ENCODE assay signal across 25 cellular contexts in the genomic region with DNA sequence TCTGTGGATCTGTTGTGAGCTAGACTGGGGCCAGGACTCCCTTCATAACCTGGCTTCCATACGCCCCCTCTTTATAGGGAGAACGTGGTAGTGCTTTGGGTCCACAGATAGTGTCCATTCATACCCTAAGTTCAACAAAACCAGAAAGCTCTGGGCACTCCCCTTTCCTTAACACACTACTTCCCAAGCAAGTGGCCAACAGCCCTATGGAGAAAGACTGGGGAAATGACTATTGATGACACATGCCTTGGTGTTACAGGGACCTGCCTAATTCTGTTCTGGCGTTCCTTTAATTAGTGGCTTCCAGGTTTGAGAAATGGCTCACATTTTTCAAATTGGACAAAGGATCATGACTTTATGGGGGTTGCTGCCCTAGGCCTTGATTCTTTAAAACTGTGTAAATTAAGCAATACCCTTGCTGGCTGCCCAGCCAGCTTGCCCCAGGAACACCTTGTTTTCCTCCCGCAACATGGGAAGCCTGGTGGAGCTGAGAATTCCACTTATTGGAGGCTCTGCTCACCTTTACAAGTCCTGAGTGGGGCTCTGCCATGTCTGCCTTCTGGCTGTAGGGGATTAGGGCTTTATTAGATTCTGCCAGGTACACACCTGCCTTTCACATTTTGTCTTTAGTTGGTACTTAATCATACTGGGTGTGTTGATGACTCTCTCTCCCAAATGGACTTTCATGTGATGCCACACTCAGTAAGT.
DNase-seq lines count a peak whose midpoint lies in the region; ATAC-seq, FAIRE-seq and TF ChIP-seq lines count a peak whose summit lies in the region.
"Had no signal": no experiment of that assay in that cellular context is flagged by ENCODE, and none has a peak within 500 bp of the region (broad histone marks: within the 10 kb centered on the region; RNA-seq: fewer than 3 reads in every experiment).

No MANE protein-coding gene starts in this region.

- no peaks in the 10 kb centered on the region for H3K9me2 ChIP-seq in OCI-LY7 (ENCODE audit: insufficient read depth, low read length)
- H3K9me2 ChIP-seq: SK-N-SH had no signal

- H3K27me3 Mint-ChIP-seq in CD4-positive, CD25-positive, alpha-beta regulatory T cell, result no peaks in the 10 kb centered on the region
- H3K27me3 Mint-ChIP-seq: activated naive CD4-positive, alpha-beta T cell treated with anti-CD3 and anti-CD28 coated beads, Interleukin-2, amount 50 U/mL, for 24 hours; activated T-helper 17 cell treated with anti-CD3 and anti-CD28 coated beads, Interleukin-2, amount 50 U/mL, for 72 hours; effector memory CD8-positive, alpha-beta T cell; natural killer cell treated with Interleukin-12 subunit alpha and Interleukin-12 subunit beta and Interleukin-15 and Interleukin-18, amount 100 ng/mL, for 72 hours; type B pancreatic cell had no signal

- H3K27ac ChIP-seq in A549 (no peak overlapping the region), lung (ENCODE audit: low read depth in 1 of 2, low read length in 1 of 2) (peak overlapping the region in 1 of 2 donors; percentile 6), OCI-LY7 (ENCODE audit: low read depth, low read length, poor library complexity, severe bottlenecking) (no peak overlapping the region)
- no peak overlapping the region for H3K27ac ChIP-seq in CD4-positive, CD25-positive, alpha-beta regulatory T cell (ENCODE audit: insufficient read depth, low read length, poor library complexity, severe bottlenecking)
- H3K27ac ChIP-seq: breast epithelium, colonic mucosa, left ventricle myocardium inferior had no signal

- DNase-seq in A549 (ENCODE audit: low read depth in 1 of 2, low spot score in 1 of 2), result no peak
- no peak for DNase-seq in CD4-positive, CD25-positive, alpha-beta regulatory T cell
- peak; percentile 53 for DNase-seq in epithelial cell of esophagus (ENCODE audit: low read depth)
- DNase-seq in lung (ENCODE audit: low spot score), result peak; percentile 16
- no peak for DNase-seq in Kasumi-1 (lab: John Stamatoyannopoulos, UW)
- no peak for DNase-seq in OCI-LY7 (ENCODE audit: low spot score)
- DNase-seq in activated T-cell treated with anti-CD3 and anti-CD28 coated beads for 4 hours, result no peak
- DNase-seq: C1 segment of cervical spinal cord; colonic mucosa; effector memory CD8-positive, alpha-beta T cell; left ventricle myocardium inferior; NCI-H1694; OCI-M1; retina; SK-N-SH; stimulated activated CD4-positive, alpha-beta T cell treated with anti-CD3 and anti-CD28 coated beads, Interleukin-2, amount 100 ng/mL, for 24 hours had no signal

- CTCF ChIA-PET in A549 (lab: Yijun Ruan, JAX), result interaction anchor here (1.1 to 3.1 kb wide), 4 partner anchors 7 to 126 kb away, joined by 4 to 11 read pairs (median 5); no protein-coding TSS in a partner anchor
- CTCF ChIA-PET in OCI-LY7 (lab: Charles Lee; ENCODE audit: unreplicated experiment), result interaction anchor here (0.6 kb wide), 2 partner anchors 68 to 214 kb away, joined by 3 read pairs; no protein-coding TSS in a partner anchor

- 0 out of 3 replicates have a peak overlapping the region, but pooled peaks have one; percentile 4 for H3K4me2 ChIP-seq in A549
- H3K4me2 ChIP-seq in OCI-LY7 (ENCODE audit: low read length), result no peak overlapping the region
- H3K4me2 ChIP-seq: SK-N-SH had no signal

- no peaks in the 10 kb centered on the region for H3K27me3 ChIP-seq in CD4-positive, CD25-positive, alpha-beta regulatory T cell (ENCODE audit: control insufficient read depth, insufficient read depth, low read length)
- H3K27me3 ChIP-seq in lung (ENCODE audit: control insufficient read depth, insufficient read depth), result no peaks in the 10 kb centered on the region
- H3K27me3 ChIP-seq: breast epithelium, colonic mucosa had no signal

- H3K4me3 ChIP-seq in A549 (no peak overlapping the region), epithelial cell of esophagus (ENCODE audit: low read length) (no peak overlapping the region), lung (no peak overlapping the region), OCI-LY7 (ENCODE audit: low read depth, low read length, poor library complexity, severe bottlenecking) (no peak overlapping the region)
- H3K4me3 ChIP-seq in CD4-positive, CD25-positive, alpha-beta regulatory T cell (ENCODE audit: low read depth, low read length), result no peak overlapping the region
- H3K4me3 ChIP-seq: breast epithelium, colonic mucosa, left ventricle myocardium inferior had no signal

- no TSS peak for BruUV-seq in OCI-LY7 (replicated peaks; lab: Mats Ljungman, UMichigan)

- H3K4me1 ChIP-seq in A549 (0 out of 3 replicates have a peak, but pooled peaks cover 4% of the 10 kb centered on the region), lung (ENCODE audit: control insufficient read depth in 2 of 2, insufficient read depth in 2 of 2, low read length in 2 of 2) (peaks cover 0 to 3% of the 10 kb centered on the region in 2 donors), OCI-LY7 (ENCODE audit: insufficient read depth, low read length, poor library complexity, severe bottlenecking) (peaks cover 11% of the 10 kb centered on the region)
- no peaks in the 10 kb centered on the region for H3K4me1 ChIP-seq in CD4-positive, CD25-positive, alpha-beta regulatory T cell (ENCODE audit: control insufficient read depth, insufficient read depth, low read length, poor library complexity, severe bottlenecking)
- H3K4me1 ChIP-seq: breast epithelium, colonic mucosa, left ventricle myocardium inferior had no signal

- POLR2A ChIA-PET in A549 (lab: Yijun Ruan, JAX) (no interaction called here), OCI-LY7 (lab: Charles Lee) (interaction anchor here (0.8 kb wide), 1 partner anchor 392 kb away, joined by 4 read pairs; no protein-coding TSS in a partner anchor)

- H3K79me2 ChIP-seq in OCI-LY7 (ENCODE audit: insufficient read depth, low read depth, low read length), result no peaks in the 10 kb centered on the region

- 87% methylated on average over 4 of the region's 4 CpGs for WGBS in A549 (ENCODE audit: missing lambda C conversion rate)
- WGBS in lung, 2 donors, result 92 to 98% methylated on average over 4 of the region's 4 CpGs

- no peak for TF ChIP-seq POLR2A in A549 (IDR thresholded peaks at IDR 0.05; ENCODE audit: low read length)

- no peak overlapping the region for H2AFZ ChIP-seq in OCI-LY7 (ENCODE audit: low read length)

- H4K20me1 ChIP-seq in OCI-LY7 (ENCODE audit: insufficient read depth, low read length), result no peaks in the 10 kb centered on the region

- no peak for ATAC-seq in A549
- no peak for ATAC-seq in CD4-positive, CD25-positive, alpha-beta regulatory T cell (ENCODE audit: low read depth in 2 of 2)
- no peak for ATAC-seq in lung (ENCODE audit: insufficient read depth, low FRiP score)
- no peak for ATAC-seq in HG02970 (IDR thresholded peaks at IDR 0.05; ENCODE audit: low FRiP score, unreplicated experiment)
- ATAC-seq: activated T-helper 17 cell treated with anti-CD3 and anti-CD28 coated beads, Interleukin-2, amount 50 U/mL, for 72 hours; effector memory CD8-positive, alpha-beta T cell; natural killer cell treated with Interleukin-12 subunit alpha and Interleukin-12 subunit beta and Interleukin-15 and Interleukin-18, amount 100 ng/mL, for 72 hours had no signal

- no peak for FAIRE-seq in A549 (lab: Jason Lieb, UNC)
- FAIRE-seq: D721Med, H1 had no signal

- peak overlapping the region in 2 of 3 donors; percentile 55 to 60 for H3K27ac Mint-ChIP-seq in CD4-positive, CD25-positive, alpha-beta regulatory T cell
- H3K27ac Mint-ChIP-seq: effector memory CD8-positive, alpha-beta T cell; natural killer cell treated with Interleukin-12 subunit alpha and Interleukin-12 subunit beta and Interleukin-15 and Interleukin-18, amount 100 ng/mL, for 72 hours; T-helper 1 cell treated with Interleukin-12 subunit alpha and Interleukin-12 subunit beta and Interleukin-4 antibody, amounts not matched to agents 30 μg/mL and 1 μg/mL, for 36 hours; type B pancreatic cell had no signal

- TF ChIP-seq EP300 in A549 (IDR thresholded peaks at IDR 0.05), result no peak

- no peak for TF ChIP-seq RAD21 in A549 (conservative IDR thresholded peaks at IDR 0.05 in 1 of 2, IDR thresholded peaks at IDR 0.05 in 1 of 2)

- H3K36me3 ChIP-seq in CD4-positive, CD25-positive, alpha-beta regulatory T cell (ENCODE audit: control insufficient read depth, insufficient read depth, low read length), result no peaks in the 10 kb centered on the region
- H3K36me3 ChIP-seq in lung (ENCODE audit: control insufficient read depth in 2 of 2, insufficient read depth in 2 of 2, low read length in 2 of 2) (no peaks in the 10 kb centered on the region), OCI-LY7 (ENCODE audit: insufficient read depth, low read length) (no peaks in the 10 kb centered on the region; the same call in 1 of the 2 replicates)
- H3K36me3 ChIP-seq: breast epithelium, colonic mucosa, left ventricle myocardium inferior had no signal

- intact Hi-C loops in OCI-LY7 (cut with micrococcal nuclease; ENCODE audit: unreplicated experiment), result no loop called here

- H3K9me3 Mint-ChIP-seq in CD4-positive, CD25-positive, alpha-beta regulatory T cell, result peaks cover 0 to 6% (median 2%) of the 10 kb centered on the region in 7 donors
- H3K9me3 Mint-ChIP-seq: effector memory CD8-positive, alpha-beta T cell; natural killer cell treated with Interleukin-12 subunit alpha and Interleukin-12 subunit beta and Interleukin-15 and Interleukin-18, amount 100 ng/mL, for 72 hours had no signal

- no peak for TF ChIP-seq CTCF in A549 (IDR thresholded peaks at IDR 0.05)
- TF ChIP-seq CTCF in epithelial cell of esophagus (IDR thresholded peaks at IDR 0.05; ENCODE audit: insufficient read depth, low read depth, low read length, missing control alignments), result no peak
- no peak for TF ChIP-seq CTCF in lung (IDR thresholded peaks at IDR 0.05; ENCODE audit: control extremely low read depth, extremely low read depth)
- no peak for TF ChIP-seq CTCF in OCI-LY7 (conservative IDR thresholded peaks at IDR 0.05; ENCODE audit: low read length)

- H3K4me3 Mint-ChIP-seq in CD4-positive, CD25-positive, alpha-beta regulatory T cell, result no peak overlapping the region
- H3K4me3 Mint-ChIP-seq: activated naive CD4-positive, alpha-beta T cell treated with anti-CD3 and anti-CD28 coated beads, Interleukin-2, amount 50 U/mL, for 24 hours; activated T-helper 17 cell treated with anti-CD3 and anti-CD28 coated beads, Interleukin-2, amount 50 U/mL, for 72 hours; effector memory CD8-positive, alpha-beta T cell; natural killer cell treated with Interleukin-12 subunit alpha and Interleukin-12 subunit beta and Interleukin-15 and Interleukin-18, amount 100 ng/mL, for 72 hours; T-helper 1 cell treated with Interleukin-12 subunit alpha and Interleukin-12 subunit beta and Interleukin-4 antibody, amounts not matched to agents 30 μg/mL and 1 μg/mL, for 36 hours; type B pancreatic cell had no signal

- H3K4me1 Mint-ChIP-seq in CD4-positive, CD25-positive, alpha-beta regulatory T cell, result peaks cover 6 to 41% (median 16%) of the 10 kb centered on the region in 4 donors

- H3K36me3 Mint-ChIP-seq in CD4-positive, CD25-positive, alpha-beta regulatory T cell, result peaks cover 12% of the 10 kb centered on the region
- H3K36me3 Mint-ChIP-seq: natural killer cell treated with Interleukin-12 subunit alpha and Interleukin-12 subunit beta and Interleukin-15 and Interleukin-18, amount 100 ng/mL, for 72 hours had no signal

- H3K9me3 ChIP-seq in A549 (no peaks in the 10 kb centered on the region), lung (ENCODE audit: control insufficient read depth in 2 of 2, insufficient read depth in 1 of 2, low read length in 1 of 2) (no peaks in the 10 kb centered on the region), OCI-LY7 (ENCODE audit: low read length) (peaks cover 29% of the 10 kb centered on the region; the same call in 1 of the 2 replicates)
- H3K9me3 ChIP-seq in CD4-positive, CD25-positive, alpha-beta regulatory T cell (ENCODE audit: control insufficient read depth in 2 of 2, low read length in 2 of 2), result peaks cover 0 to 3% of the 10 kb centered on the region in 2 experiments
- H3K9me3 ChIP-seq: breast epithelium, colonic mucosa, SK-N-SH had no signal

Comparison
In these comparisons a context has a peak if more than half of its experiments do, and no peak if none do; other contexts are left out.
1. DNase-seq: peak in epithelial cell of esophagus (single experiment) and lung (single experiment); none in A549 (0 of 2), CD4-positive, CD25-positive, alpha-beta regulatory T cell (0 of 3), Kasumi-1 (0 of 2), OCI-LY7 (single experiment) and activated T-cell treated with anti-CD3 and anti-CD28 coated beads for 4 hours (single experiment).